In genomic region chr10:101285519-101286070, GRCh38 we compare ENCODE assay signal across 16 cellular contexts.
DNase-seq lines count a peak whose midpoint lies in the region; ATAC-seq and FAIRE-seq lines count a peak whose summit lies in the region.
"Had no signal": no experiment of that assay in that cellular context is flagged by ENCODE, and none has a peak within 500 bp of the region (broad histone marks: within the 10 kb centered on the region; RNA-seq: fewer than 3 reads in every experiment).

No MANE protein-coding gene starts in this region.

- no peak for ATAC-seq in HG03354 (IDR thresholded peaks at IDR 0.05; ENCODE audit: poor library complexity, severe bottlenecking, unreplicated experiment)
- ATAC-seq: left lung, Right ventricle myocardium inferior had no signal

- in situ Hi-C loops in ACHN (cut with HindIII; ENCODE audit: low pct_ligation_motif_present, low pct_unique_long_range_greater_than_20kb, low sequenced_read_pairs): no loop called here

- no peak for FAIRE-seq in RCC 7860 (lab: Jason Lieb, UNC)
- FAIRE-seq: endometrium had no signal

- DNase-seq in DMS79 treated with DMSO at 0.1 percent for 48 hours (lab: John Stamatoyannopoulos, UW) (peak; percentile 33), NCI-H1436 (lab: John Stamatoyannopoulos, UW) (peak; percentile 83), NCI-H748 (lab: John Stamatoyannopoulos, UW; ENCODE audit: unreplicated experiment) (peak; percentile 86), iPS-NIHi7 (ENCODE audit: extremely low spot score) (peak; percentile 86), T-helper 2 cell (no peak), ACHN (no peak), RCC 7860 (ENCODE audit: low spot score) (no peak)
- DNase-seq: activated naive CD4-positive, alpha-beta T cell treated with anti-CD3 and anti-CD28 coated beads, Interleukin-2, amount 50 U/mL, for 16 hours; GDM1; HFFc6; left lung; naive B cell; NCI-H1048 had no signal

Comparison
In these comparisons a context has a peak if more than half of its experiments do, and no peak if none do; other contexts are left out.
1. DNase-seq: peak in DMS79 treated with DMSO at 0.1 percent for 48 hours (single experiment), NCI-H1436 (single experiment), NCI-H748 (single experiment) and iPS-NIHi7 (single experiment); none in T-helper 2 cell (0 of 5), ACHN (single experiment) and RCC 7860 (single experiment).